36 cellular contexts compared by ENCODE assay signal in genomic region chrX:151860827-151861226, GRCh38. TPM values are rescaled to one million over a fixed set of nuclear protein-coding genes. Genes with fewer than 3 reads are reported as not detected.
"Had no signal": no experiment of that assay in that cellular context is flagged by ENCODE, and none has a peak within 500 bp of the region (broad histone marks: within the 10 kb centered on the region; RNA-seq: fewer than 3 reads in every experiment).

No MANE protein-coding gene starts in this region.

- H3K4me1 Mint-ChIP-seq: T-cell had no signal

- H3K27ac Mint-ChIP-seq: T-cell had no signal

- H3K27me3 ChIP-seq: SJCRH30 had no signal

- H2AFZ ChIP-seq: PC-9 had no signal

- H3K36me3 Mint-ChIP-seq: T-cell had no signal

- H3K36me3 ChIP-seq: SJCRH30 had no signal

- FAIRE-seq: RCC 7860 had no signal

- ATAC-seq: Panc1, Right ventricle myocardium inferior, T-cell had no signal

- H3K9me3 ChIP-seq: SJCRH30 had no signal

- H3K4me2 ChIP-seq: KMS-11, PC-9 had no signal

- H3K4me3 ChIP-seq: PC-9, SJCRH30, SK-N-MC had no signal

- H3K27ac ChIP-seq: KMS-11, PC-9, RWPE1, SJCRH30, SK-N-MC had no signal

- H3K27me3 Mint-ChIP-seq: T-cell had no signal

- H3K4me3 Mint-ChIP-seq: T-cell had no signal

- H3K4me1 ChIP-seq: SJCRH30 had no signal

- H3K9ac ChIP-seq: KMS-11 had no signal

- DNase-seq: Karpas-422, KBM-7, MM.1S, NCI-H1092, NCI-H1105, NCI-H1417 treated with DMSO at 0.1 percent for 48 hours, NCI-H1436 treated with DMSO at 0.1 percent for 48 hours, NCI-H1694 treated with DMSO at 0.1 percent for 48 hours, NCI-H187 treated with DMSO at 0.1 percent for 48 hours, NCI-H2029, NCI-H2081, NCI-H2171 treated with DMSO at 0.1 percent for 48 hours, NCI-H2227 treated with DMSO at 0.1 percent for 48 hours, NCI-H345, NCI-H446 treated with DMSO at 0.1 percent for 48 hours, NCI-H510A, NCI-H524, NCI-H526, NCI-H69, NCI-H748 treated with DMSO at 0.1 percent for 48 hours, PC-9, SHP77, SIG-M5, SJCRH30, T-cell had no signal

RNA-seq across cellular contexts. Expression of gene MAGEA4, which starts 51.9 kb away (rescaled TPM):
- total RNA-seq: LHCN-M2; MCF 10A; OCI-LY7; PC-9; Right ventricle myocardium inferior; SJCRH30; SK-MEL-5; T-cell; T-helper 1 cell treated with Interleukin-12 subunit alpha and Interleukin-12 subunit beta and Interleukin-4 antibody, amounts not matched to agents 30 ng/mL and 1 ng/mL, for 36 hours had no signal
